1 cellular context compared by ENCODE assay signal in genomic region chr15:64807051-64807749, GRCh38.
TF ChIP-seq lines count a peak whose summit lies in the region.

No MANE protein-coding gene starts in this region.

TF ChIP-seq in H1, 55 proteins besides CTCF, POLR2A, EP300 and RAD21:
- TF ChIP-seq CBX5 (IDR thresholded peaks at IDR 0.05; ENCODE audit: low read depth, low read length), result no peak
- no peak for TF ChIP-seq TCF12 (IDR thresholded peaks at IDR 0.05; ENCODE audit: low read depth, low read length)
- TF ChIP-seq RBBP5 (IDR thresholded peaks at IDR 0.05; ENCODE audit: borderline replicate concordance, low read depth, low read length), result no peak
- 0 out of 2 replicates have a peak, but pooled peaks have one; percentile 8 for TF ChIP-seq USF2 (IDR thresholded peaks at IDR 0.05; ENCODE audit: low read length)
- TF ChIP-seq PHF8 (conservative IDR thresholded peaks at IDR 0.05; ENCODE audit: low read depth, low read length), result 0 out of 2 replicates have a peak, but pooled peaks have one; percentile 14
- no peak for TF ChIP-seq POLR2AphosphoS5 (IDR thresholded peaks at IDR 0.05; ENCODE audit: low read depth, low read length)
- no peak for TF ChIP-seq RXRA (IDR thresholded peaks at IDR 0.05; ENCODE audit: insufficient read depth, low read depth, low read length)
- no peak for TF ChIP-seq POU5F1 (IDR thresholded peaks at IDR 0.05; ENCODE audit: low read depth, low read length)
- peak; percentile 56 for TF ChIP-seq ASH2L (IDR thresholded peaks at IDR 0.05; ENCODE audit: low read length)
- TF ChIP-seq CHD2 (IDR thresholded peaks at IDR 0.05; ENCODE audit: low read length), result no peak
- TF ChIP-seq SP2 (IDR thresholded peaks at IDR 0.05; ENCODE audit: low read length), result no peak
- TF ChIP-seq RFX5 (IDR thresholded peaks at IDR 0.05; ENCODE audit: borderline replicate concordance, low read depth, low read length), result no peak
- TF ChIP-seq BCL11A (IDR thresholded peaks at IDR 0.05; ENCODE audit: low read depth in 2 of 2, low read length in 2 of 2), result no peak
- TF ChIP-seq KDM1A (IDR thresholded peaks at IDR 0.05; ENCODE audit: borderline replicate concordance, low read length), result no peak; the same call in 1 of the 2 replicates
- TF ChIP-seq ATF3 (IDR thresholded peaks at IDR 0.05; ENCODE audit: insufficient read depth, low read depth, low read length), result no peak
- TF ChIP-seq EZH2 (IDR thresholded peaks at IDR 0.05; ENCODE audit: low read depth, low read length, severe bottlenecking), result no peak
- no peak for TF ChIP-seq NRF1 (IDR thresholded peaks at IDR 0.05; ENCODE audit: low read depth, low read length)
- TF ChIP-seq BRCA1 (IDR thresholded peaks at IDR 0.05; ENCODE audit: low read depth, low read length), result no peak
- TF ChIP-seq KDM4A (IDR thresholded peaks at IDR 0.05; ENCODE audit: low read depth, low read length, severe bottlenecking), result peak; percentile 4
- TF ChIP-seq TAF1 (IDR thresholded peaks at IDR 0.05; ENCODE audit: low read depth, low read length), result 0 out of 2 replicates have a peak, but pooled peaks have one; percentile 54
- no peak for TF ChIP-seq ATF2 (IDR thresholded peaks at IDR 0.05; ENCODE audit: low read length)
- no peak for TF ChIP-seq SP1 (IDR thresholded peaks at IDR 0.05; ENCODE audit: low read depth, low read length)
- TF ChIP-seq NANOG (IDR thresholded peaks at IDR 0.05; ENCODE audit: insufficient read depth, low read depth, low read length, poor library complexity, severe bottlenecking), result no peak
- no peak for TF ChIP-seq CHD1 (IDR thresholded peaks at IDR 0.05; ENCODE audit: low read depth, low read length)
- TF ChIP-seq MAFK (IDR thresholded peaks at IDR 0.05; ENCODE audit: low read depth, low read length), result no peak
- no peak for TF ChIP-seq CTBP2 (IDR thresholded peaks at IDR 0.05; ENCODE audit: borderline replicate concordance, insufficient read depth, insufficient read length, low read length)
- TF ChIP-seq TBP (IDR thresholded peaks at IDR 0.05; ENCODE audit: low read depth, low read length), result peak; percentile 39; the same call in 1 of the 2 replicates
- TF ChIP-seq SIRT6 (IDR thresholded peaks at IDR 0.05; ENCODE audit: low read length), result no peak
- TF ChIP-seq SRF (IDR thresholded peaks at IDR 0.05; ENCODE audit: low read depth, low read length), result peak; percentile 81
- no peak for TF ChIP-seq KDM5A (IDR thresholded peaks at IDR 0.05; ENCODE audit: low read length)
- TF ChIP-seq CEBPB (IDR thresholded peaks at IDR 0.05; ENCODE audit: low read depth, low read length), result no peak
- peak; percentile 90 for TF ChIP-seq YY1 (IDR thresholded peaks at IDR 0.05; ENCODE audit: low read depth, low read length)
- no peak for TF ChIP-seq SUZ12 (IDR thresholded peaks at IDR 0.05; ENCODE audit: low read length)
- no peak for TF ChIP-seq SAP30 (IDR thresholded peaks at IDR 0.05; ENCODE audit: insufficient read depth, insufficient replicate concordance, low read length)
- 0 out of 2 replicates have a peak, but pooled peaks have one; percentile 23 for TF ChIP-seq JUND (IDR thresholded peaks at IDR 0.05; ENCODE audit: low read length)
- TF ChIP-seq FOSL1 (IDR thresholded peaks at IDR 0.05; ENCODE audit: insufficient read depth, low read depth, low read length), result no peak
- no peak for TF ChIP-seq JUN (IDR thresholded peaks at IDR 0.05; ENCODE audit: low read depth, low read length)
- no peak for TF ChIP-seq CHD7 (IDR thresholded peaks at IDR 0.05; ENCODE audit: insufficient replicate concordance, low read length)
- TF ChIP-seq TEAD4 (IDR thresholded peaks at IDR 0.05; ENCODE audit: low read depth, low read length), result no peak
- TF ChIP-seq GTF2F1 (IDR thresholded peaks at IDR 0.05; ENCODE audit: borderline replicate concordance, low read depth, low read length), result no peak; the same call in 1 of the 2 replicates
- no peak for TF ChIP-seq CREB1 (IDR thresholded peaks at IDR 0.05)
- TF ChIP-seq SIX5 (IDR thresholded peaks at IDR 0.05; ENCODE audit: low read depth, low read length), result no peak
- TF ChIP-seq BACH1 (IDR thresholded peaks at IDR 0.05; ENCODE audit: low read length), result no peak
- no peak for TF ChIP-seq CBX8 (IDR thresholded peaks at IDR 0.05; ENCODE audit: borderline replicate concordance, low read depth, low read length)
- no peak for TF ChIP-seq RNF2 (IDR thresholded peaks at IDR 0.05; ENCODE audit: borderline replicate concordance, low read depth, low read length, missing control alignments, poor library complexity, severe bottlenecking)
- TF ChIP-seq GABPA (IDR thresholded peaks at IDR 0.05; ENCODE audit: borderline replicate concordance, insufficient read depth, low read length), result no peak
- no peak for TF ChIP-seq TAF7 (optimal IDR thresholded peaks at IDR 0.05; ENCODE audit: borderline replicate concordance, low read depth, low read length)
- no peak for TF ChIP-seq E2F6 (IDR thresholded peaks at IDR 0.05)
- TF ChIP-seq SIN3A (conservative IDR thresholded peaks at IDR 0.05 in 1 of 2, IDR thresholded peaks at IDR 0.05 in 1 of 2; ENCODE audit: low read depth in 1 of 2, low read length in 2 of 2), result 0 out of 4 replicates have a peak, but pooled peaks of 1 of the 2 experiments have one; percentile 22
- no peak for TF ChIP-seq HDAC6 (IDR thresholded peaks at IDR 0.05; ENCODE audit: low read depth, low read length)
- TF ChIP-seq SP4 (IDR thresholded peaks at IDR 0.05; ENCODE audit: low read length), result peak; percentile 11; the same call in 1 of the 2 replicates
- 0 out of 2 replicates have a peak, but pooled peaks have one; percentile 7 for TF ChIP-seq MAX (IDR thresholded peaks at IDR 0.05)
- TF ChIP-seq ZNF274 (IDR thresholded peaks at IDR 0.05; ENCODE audit: borderline replicate concordance, extremely low read depth, low read length), result no peak
- TF ChIP-seq HDAC2 (IDR thresholded peaks at IDR 0.05; ENCODE audit: borderline replicate concordance in 1 of 2, low read depth in 2 of 2, low read length in 2 of 2), result 0 out of 4 replicates have a peak, but pooled peaks of 1 of the 2 experiments have one; percentile 15
- TF ChIP-seq EGR1 (IDR thresholded peaks at IDR 0.05; ENCODE audit: borderline replicate concordance, low read depth, low read length), result no peak
